In the genomic region with DNA sequence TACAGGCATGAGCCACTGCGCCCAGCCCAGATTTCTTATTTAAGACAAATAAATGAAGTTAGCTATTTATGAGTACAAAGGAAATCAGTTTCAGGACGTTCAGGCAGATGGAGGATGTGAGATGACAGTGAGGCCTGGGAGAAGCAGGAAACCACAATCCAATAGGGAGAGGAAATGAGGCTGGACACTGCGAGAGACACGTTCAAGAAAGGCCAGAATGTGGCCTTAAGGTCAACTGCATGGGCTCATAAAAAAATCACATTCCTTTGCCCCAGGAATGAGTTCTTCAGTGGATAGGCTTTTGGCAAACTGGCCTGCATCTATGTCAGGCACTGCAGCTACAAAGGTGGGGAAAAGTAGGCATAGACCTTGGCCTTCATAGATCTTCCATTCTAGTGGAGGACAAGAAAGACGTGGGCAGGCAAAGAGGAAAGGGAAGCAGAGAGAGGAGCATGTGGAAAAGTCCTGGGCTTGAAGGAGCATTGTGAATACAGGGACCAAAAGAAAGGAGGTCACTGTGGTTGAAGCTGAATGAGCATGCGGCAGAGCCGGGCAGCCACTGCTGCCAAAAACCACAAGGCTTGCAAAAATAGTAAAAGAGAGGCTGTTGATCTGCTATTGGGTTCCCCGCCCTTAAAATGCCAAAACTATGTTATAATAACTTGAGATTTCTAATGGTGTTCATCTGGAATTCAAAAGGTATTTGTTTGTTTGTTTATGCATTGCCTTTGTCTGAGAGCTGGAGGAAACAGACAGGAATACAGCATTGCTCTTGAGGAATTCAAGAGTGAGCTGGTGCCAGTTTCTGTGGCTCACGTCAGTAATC, we compare ENCODE assay signal across 12 cellular contexts.
DNase-seq lines count a peak whose midpoint lies in the region; ATAC-seq and TF ChIP-seq lines count a peak whose summit lies in the region.
"Had no signal": no experiment of that assay in that cellular context is flagged by ENCODE, and none has a peak within 500 bp of the region (broad histone marks: within the 10 kb centered on the region; RNA-seq: fewer than 3 reads in every experiment).

No MANE protein-coding gene starts in this region.

- no peaks in the 10 kb centered on the region for H3K9me3 Mint-ChIP-seq in stimulated activated effector memory CD8-positive, alpha-beta T cell treated with anti-CD3 and anti-CD28 coated beads, Interleukin-12 subunit alpha, Interleukin-12 subunit beta, amount 100 ng/mL, for 72 hours
- H3K9me3 Mint-ChIP-seq: brain had no signal

- in situ Hi-C loops in GM13977 (cut with MboI; ENCODE audit: low pct_unique_long_range_greater_than_20kb, low sequenced_read_pairs, unreplicated experiment), result no loop called here

- no peaks in the 10 kb centered on the region for H3K36me3 ChIP-seq in skeletal muscle satellite cell (ENCODE audit: insufficient read depth, low read length)

- H3K36me3 Mint-ChIP-seq in stimulated activated effector memory CD8-positive, alpha-beta T cell treated with anti-CD3 and anti-CD28 coated beads, Interleukin-12 subunit alpha, Interleukin-12 subunit beta, amount 100 ng/mL, for 72 hours, result no peaks in the 10 kb centered on the region
- H3K36me3 Mint-ChIP-seq: brain had no signal

- H3K4me1 Mint-ChIP-seq in stimulated activated effector memory CD8-positive, alpha-beta T cell treated with anti-CD3 and anti-CD28 coated beads, Interleukin-12 subunit alpha, Interleukin-12 subunit beta, amount 100 ng/mL, for 72 hours, result peaks cover 13% of the 10 kb centered on the region

- intact Hi-C loops in left cardiac atrium (cut with DNase I), result loop anchor here in 1 of 2 donors (5.0 kb wide), 1 partner anchor 77 kb away; no protein-coding TSS in a partner anchor

- no peak overlapping the region for H3K9ac ChIP-seq in skeletal muscle satellite cell (ENCODE audit: low read depth, low read length)

- no peak overlapping the region for H3K4me3 Mint-ChIP-seq in stimulated activated effector memory CD8-positive, alpha-beta T cell treated with anti-CD3 and anti-CD28 coated beads, Interleukin-12 subunit alpha, Interleukin-12 subunit beta, amount 100 ng/mL, for 72 hours
- H3K4me3 Mint-ChIP-seq: activated CD4-positive, alpha-beta T cell treated with anti-CD3 and anti-CD28 coated beads for 36 hours; brain had no signal

- TF ChIP-seq CTCF in GM13977 (IDR thresholded peaks at IDR 0.05; ENCODE audit: extremely low read depth, insufficient read depth, missing control alignments), result no peak

- H3K9me3 ChIP-seq in skeletal muscle satellite cell (replicated peaks; ENCODE audit: low read length), result no peaks in the 10 kb centered on the region

- peaks cover 19% of the 10 kb centered on the region for H3K4me1 ChIP-seq in skeletal muscle satellite cell (ENCODE audit: control insufficient read depth, insufficient read depth, low read length)

- H3K27ac Mint-ChIP-seq in stimulated activated effector memory CD8-positive, alpha-beta T cell treated with anti-CD3 and anti-CD28 coated beads, Interleukin-12 subunit alpha, Interleukin-12 subunit beta, amount 100 ng/mL, for 72 hours, result no peak overlapping the region
- H3K27ac Mint-ChIP-seq: activated CD4-positive, alpha-beta T cell treated with anti-CD3 and anti-CD28 coated beads for 36 hours; brain had no signal

- DNase-seq in HT-29 (ENCODE audit: low spot score) (peak; percentile 48), amniotic epithelial cell (ENCODE audit: low read depth) (peak; percentile 12), left cardiac atrium (peak; percentile 39), GM13977 (ENCODE audit: low spot score) (no peak)
- DNase-seq in stimulated activated CD4-positive, alpha-beta T cell treated with anti-CD3 and anti-CD28 coated beads, Interleukin-4, amount 100 ng/mL, for 4 hours, result no peak
- no peak for DNase-seq in stimulated activated effector memory CD8-positive, alpha-beta T cell treated with anti-CD3 and anti-CD28 coated beads, Interleukin-12 subunit alpha, Interleukin-12 subunit beta, amount 100 ng/mL, for 72 hours (ENCODE audit: low spot score in 2 of 2)
- DNase-seq: activated CD4-positive, alpha-beta T cell treated with anti-CD3 and anti-CD28 coated beads for 36 hours; NCI-H1048; stimulated activated naive CD8-positive, alpha-beta T cell treated with anti-CD3 and anti-CD28 coated beads, Interleukin-15, Interleukin-2, amounts not matched to agents 100 U/mL and 50 U/mL, for 24 hours had no signal

- H3K4me3 ChIP-seq in skeletal muscle satellite cell (ENCODE audit: low read length), result no peak overlapping the region

- peak overlapping the region; percentile 11 for H3K4me2 ChIP-seq in skeletal muscle satellite cell (ENCODE audit: low read length)

- peaks cover 3% of the 10 kb centered on the region for H3K27me3 ChIP-seq in skeletal muscle satellite cell (ENCODE audit: control insufficient read depth, insufficient read depth, low read length)

- ATAC-seq in left cardiac atrium, result peak; percentile 87 to 94
- ATAC-seq in GM18868 (IDR thresholded peaks at IDR 0.05; ENCODE audit: unreplicated experiment), result no peak
- no peak for ATAC-seq in stimulated activated effector memory CD8-positive, alpha-beta T cell treated with anti-CD3 and anti-CD28 coated beads, Interleukin-12 subunit alpha, Interleukin-12 subunit beta, amount 100 ng/mL, for 72 hours
- ATAC-seq: activated CD4-positive, alpha-beta T cell treated with anti-CD3 and anti-CD28 coated beads for 36 hours; stimulated activated naive CD8-positive, alpha-beta T cell treated with anti-CD3 and anti-CD28 coated beads, Interleukin-15, Interleukin-2, amounts not matched to agents 100 U/mL and 50 U/mL, for 24 hours had no signal

Comparison
In these comparisons a context has a peak if more than half of its experiments do, and no peak if none do; other contexts are left out.
1. DNase-seq: peak in HT-29 (single experiment), amniotic epithelial cell (single experiment) and left cardiac atrium (single experiment); none in stimulated activated CD4-positive, alpha-beta T cell treated with anti-CD3 and anti-CD28 coated beads, Interleukin-4, amount 100 ng/mL, for 4 hours (0 of 2), stimulated activated effector memory CD8-positive, alpha-beta T cell treated with anti-CD3 and anti-CD28 coated beads, Interleukin-12 subunit alpha, Interleukin-12 subunit beta, amount 100 ng/mL, for 72 hours (0 of 2) and GM13977 (single experiment).
2. ATAC-seq: peak in left cardiac atrium (2 of 2); none in GM18868 (single experiment) and stimulated activated effector memory CD8-positive, alpha-beta T cell treated with anti-CD3 and anti-CD28 coated beads, Interleukin-12 subunit alpha, Interleukin-12 subunit beta, amount 100 ng/mL, for 72 hours (single experiment).